Comparison of ENCODE assay signal across 27 cellular contexts in genomic region chr3:35640736-35641135, GRCh38. TPM values are rescaled to one million over a fixed set of nuclear protein-coding genes. Genes with fewer than 3 reads are reported as not detected.
DNase-seq lines count a peak whose midpoint lies in the region; ATAC-seq and TF ChIP-seq lines count a peak whose summit lies in the region.
"Had no signal": no experiment of that assay in that cellular context is flagged by ENCODE, and none has a peak within 500 bp of the region (broad histone marks: within the 10 kb centered on the region; RNA-seq: fewer than 3 reads in every experiment).

No MANE protein-coding gene starts in this region.

- peaks cover 73 to 88% (median 79%) of the 10 kb centered on the region in 11 experiments for H3K27me3 ChIP-seq in BLaER1 treated with 17β-estradiol and CSF1 and Interleukin-3, amounts not matched to agents 10 nM and 100 nM
- no peaks in the 10 kb centered on the region for H3K27me3 ChIP-seq in gastrocnemius medialis
- H3K27me3 ChIP-seq in PC-9 (ENCODE audit: insufficient read depth, low read depth), result no peaks in the 10 kb centered on the region
- H3K27me3 ChIP-seq in GM23248 (replicated peaks; ENCODE audit: insufficient read depth), result peaks cover 9% of the 10 kb centered on the region; the same call in 1 of the 2 replicates

- H2AFZ ChIP-seq in PC-9, result no peak overlapping the region
- H2AFZ ChIP-seq in GM23248, result no peak overlapping the region

- H3K79me2 ChIP-seq in PC-9 (ENCODE audit: low read depth), result no peaks in the 10 kb centered on the region
- no peaks in the 10 kb centered on the region for H3K79me2 ChIP-seq in GM23248 (ENCODE audit: insufficient read depth)

- peak overlapping the region; percentile 76 to 97 (median 90); a peak in 21 of 22 replicates for H3K4me2 ChIP-seq in BLaER1 treated with 17β-estradiol and CSF1 and Interleukin-3, amounts not matched to agents 10 nM and 100 nM
- H3K4me2 ChIP-seq in PC-9, result no peak overlapping the region
- H3K4me2 ChIP-seq in GM23248 (ENCODE audit: unreplicated experiment), result no peak overlapping the region

- H3K4me3 ChIP-seq in BLaER1 treated with 17β-estradiol and CSF1 and Interleukin-3, amounts not matched to agents 10 nM and 100 nM, result peak overlapping the region in 9 of 10 experiments; percentile 65 to 77 (median 70); a peak in 16 of 20 replicates
- H3K4me3 ChIP-seq in gastrocnemius medialis, result peak overlapping the region; percentile 67 to 77 (median 74)
- H3K4me3 ChIP-seq in PC-9, result no peak overlapping the region
- no peak overlapping the region for H3K4me3 ChIP-seq in GM23248
- H3K4me3 ChIP-seq: K562 had no signal

- no peak for ATAC-seq in gastrocnemius medialis
- ATAC-seq: foreskin keratinocyte, K562, left colon had no signal

- peak overlapping the region in 8 of 11 experiments; percentile 68 to 82 (median 76); a peak in 14 of 22 replicates for H3K27ac ChIP-seq in BLaER1 treated with 17β-estradiol and CSF1 and Interleukin-3, amounts not matched to agents 10 nM and 100 nM
- peak overlapping the region; percentile 88 to 94 (median 92) for H3K27ac ChIP-seq in gastrocnemius medialis
- no peak overlapping the region for H3K27ac ChIP-seq in PC-9
- no peak overlapping the region for H3K27ac ChIP-seq in GM23248
- H3K27ac ChIP-seq: breast epithelium, esophagus muscularis mucosa, foreskin keratinocyte, stomach, transverse colon, VCaP had no signal

- peaks cover 29 to 44% (median 33%) of the 10 kb centered on the region in 10 experiments; a peak in 19 of 20 replicates for H3K4me1 ChIP-seq in BLaER1 treated with 17β-estradiol and CSF1 and Interleukin-3, amounts not matched to agents 10 nM and 100 nM
- H3K4me1 ChIP-seq in gastrocnemius medialis (peaks cover 0 to 2% of the 10 kb centered on the region in 2 donors), PC-9 (replicated peaks; ENCODE audit: insufficient read depth) (no peaks in the 10 kb centered on the region), GM23248 (ENCODE audit: insufficient read depth) (no peaks in the 10 kb centered on the region)
- H3K4me1 ChIP-seq: breast epithelium, foreskin keratinocyte had no signal

- peaks cover 0 to 7% (median 0%) of the 10 kb centered on the region in 11 experiments; a peak in 4 of 22 replicates for H3K9me3 ChIP-seq in BLaER1 treated with 17β-estradiol and CSF1 and Interleukin-3, amounts not matched to agents 10 nM and 100 nM (replicated peaks in 1 of 11)
- no peaks in the 10 kb centered on the region for H3K9me3 ChIP-seq in gastrocnemius medialis
- no peaks in the 10 kb centered on the region for H3K9me3 ChIP-seq in PC-9 (ENCODE audit: insufficient read depth, low read depth)
- H3K9me3 ChIP-seq in GM23248 (ENCODE audit: low read depth), result no peaks in the 10 kb centered on the region
- H3K9me3 ChIP-seq: breast epithelium, esophagus muscularis mucosa, stomach, transverse colon had no signal

- CTCF ChIA-PET in PC-9 (lab: Charles Lee), result no interaction called here

- H3K36me3 ChIP-seq in BLaER1 treated with 17β-estradiol and CSF1 and Interleukin-3, amounts not matched to agents 10 nM and 100 nM, result no peaks in the 10 kb centered on the region
- no peaks in the 10 kb centered on the region for H3K36me3 ChIP-seq in gastrocnemius medialis
- no peaks in the 10 kb centered on the region for H3K36me3 ChIP-seq in PC-9 (ENCODE audit: low read depth)
- H3K36me3 ChIP-seq in GM23248 (ENCODE audit: low read depth), result no peaks in the 10 kb centered on the region
- H3K36me3 ChIP-seq: breast epithelium, esophagus muscularis mucosa, stomach, transverse colon had no signal

- TF ChIP-seq CTCF in gastrocnemius medialis (IDR thresholded peaks at IDR 0.05 in 4 of 5, conservative IDR thresholded peaks at IDR 0.05 in 1 of 5) (no peak), PC-9 (conservative IDR thresholded peaks at IDR 0.05) (no peak)

- H3F3A ChIP-seq in PC-9 (ENCODE audit: insufficient read depth, low read depth) (no peaks in the 10 kb centered on the region), GM23248 (ENCODE audit: insufficient read depth) (no peaks in the 10 kb centered on the region)

- no peak for TF ChIP-seq POLR2A in gastrocnemius medialis (IDR thresholded peaks at IDR 0.05)

- H3K9ac ChIP-seq in BLaER1 treated with 17β-estradiol and CSF1 and Interleukin-3, amounts not matched to agents 10 nM and 100 nM, result peak overlapping the region in 9 of 11 experiments; percentile 67 to 85 (median 79); a peak in 17 of 22 replicates
- no peak overlapping the region for H3K9ac ChIP-seq in GM23248

- POLR2A ChIA-PET in PC-9 (lab: Charles Lee; ENCODE audit: unreplicated experiment), result no interaction called here

- intact Hi-C loops in gastrocnemius medialis (cut with DNase I; ENCODE audit: low total_unique reads) (no loop called here), PC-9 (cut with micrococcal nuclease; ENCODE audit: unreplicated experiment) (no loop called here)

- peaks cover 0 to 15% (median 0%) of the 10 kb centered on the region in 11 experiments; a peak in 3 of 22 replicates for H4K20me1 ChIP-seq in BLaER1 treated with 17β-estradiol and CSF1 and Interleukin-3, amounts not matched to agents 10 nM and 100 nM
- H4K20me1 ChIP-seq in PC-9 (ENCODE audit: insufficient read depth) (no peaks in the 10 kb centered on the region), GM23248 (ENCODE audit: insufficient read depth) (no peaks in the 10 kb centered on the region)

- 51 to 61% methylated on average over 1 of the region's 1 CpG for WGBS in GM23248 (ENCODE audit: low coverage in 1 of 2, low lambda C conversion rate in 2 of 2, missing lambda C conversion rate in 2 of 2), 2 experiments

- peak; percentile 21 for DNase-seq in NAMALWA (ENCODE audit: low spot score)
- peak; percentile 25 for DNase-seq in inferior parietal cortex (ENCODE audit: extremely low spot score)
- no peak for DNase-seq in gastrocnemius medialis
- no peak for DNase-seq in amniotic stem cell (lab: John Stamatoyannopoulos, UW)
- no peak for DNase-seq in PC-9
- DNase-seq in GM23248, result no peak
- DNase-seq in A172 (ENCODE audit: low spot score), result no peak
- DNase-seq: activated CD4-positive, alpha-beta T cell treated with anti-CD3 and anti-CD28 coated beads, Interleukin-2, amount 10 ng/mL, durations not matched to agents 7 days and 5 days; activated T-cell treated with anti-CD3 and anti-CD28 coated beads, Interleukin-2, amount 50 U/mL, for 48 hours; C1 segment of cervical spinal cord; foreskin keratinocyte; left colon; MM.1S; NCI-H1417 treated with DMSO at 0.1 percent for 48 hours; NCI-H2081 treated with DMSO at 0.1 percent for 48 hours; NCI-H446 treated with DMSO at 0.1 percent for 48 hours; NCI-H82; small intestine; stimulated activated CD4-positive, alpha-beta T cell treated with anti-CD3 and anti-CD28 coated beads, Interleukin-1b, Interleukin-23, amount 100 ng/mL, for 48 hours; stimulated activated CD8-positive, alpha-beta memory T cell treated with anti-CD3 and anti-CD28 coated beads, Interleukin-4, amount 100 ng/mL, for 48 hours; stomach; transverse colon had no signal

- no peaks in the 10 kb centered on the region for H3K9me2 ChIP-seq in PC-9 (ENCODE audit: insufficient read depth)
- no peaks in the 10 kb centered on the region for H3K9me2 ChIP-seq in GM23248 (ENCODE audit: insufficient read depth)

- in situ Hi-C loops in gastrocnemius medialis (cut with MboI; ENCODE audit: low sequenced_read_pairs in 4 of 4) (no loop called here), GM23248 (cut with MboI) (no loop called here)

- no TSS peak for BruUV-seq in PC-9 (replicated peaks; lab: Mats Ljungman, UMichigan)

RNA-seq across cellular contexts. Expression of gene ARPP21, which starts 1.4 kb away (rescaled TPM):
- total RNA-seq in gastrocnemius medialis (10 to 100 TPM; 58.7 to 93.8 (median 67.5) TPM), PC-9 (2021) (not detected in 2 replicates)
- total RNA-seq in GM23248 (2014; rRNA removed; shearing (Covaris generic)), result not detected in 2 replicates
- polyA plus RNA-seq in GM23248 (2016; fragmentation: Nextera tagmentation; extraction: Ambion mirVana), result not detected in 2 replicates
- total RNA-seq in A172 (2014; rRNA removed; shearing (Covaris generic)), result not detected in 2 replicates
- total RNA-seq: activated CD4-positive, alpha-beta T cell treated with anti-CD3 and anti-CD28 coated beads, Interleukin-2, amount 10 ng/mL, durations not matched to agents 7 days and 5 days; foreskin keratinocyte; K562 had no signal
- polyA plus RNA-seq: foreskin keratinocyte, K562 had no signal

Comparison
In these comparisons a context has a peak if more than half of its experiments do, and no peak if none do; other contexts are left out.
1. H3K27ac ChIP-seq: peak in BLaER1 treated with 17β-estradiol and CSF1 and Interleukin-3, amounts not matched to agents 10 nM and 100 nM (8 of 11) and gastrocnemius medialis (4 of 4); none in PC-9 (single experiment) and GM23248 (single experiment).
2. H3K4me2 ChIP-seq: peak in BLaER1 treated with 17β-estradiol and CSF1 and Interleukin-3, amounts not matched to agents 10 nM and 100 nM (11 of 11); none in PC-9 (single experiment) and GM23248 (single experiment).
3. H3K4me3 ChIP-seq: peak in BLaER1 treated with 17β-estradiol and CSF1 and Interleukin-3, amounts not matched to agents 10 nM and 100 nM (9 of 10) and gastrocnemius medialis (4 of 4); none in PC-9 (single experiment) and GM23248 (single experiment).
4. DNase-seq: peak in NAMALWA (single experiment) and inferior parietal cortex (single experiment); none in gastrocnemius medialis (0 of 2), amniotic stem cell (single experiment), PC-9 (0 of 2), GM23248 (single experiment) and A172 (single experiment).
5. RNA of gene ARPP21, which starts 1.4 kb away (total RNA-seq): 58.7 to 93.8 TPM in gastrocnemius medialis; not detected in PC-9, not detected in GM23248 and not detected in A172; every median in the first group is over 10 times any median in the second.